11 cellular contexts compared by ENCODE assay signal in the genomic region with DNA sequence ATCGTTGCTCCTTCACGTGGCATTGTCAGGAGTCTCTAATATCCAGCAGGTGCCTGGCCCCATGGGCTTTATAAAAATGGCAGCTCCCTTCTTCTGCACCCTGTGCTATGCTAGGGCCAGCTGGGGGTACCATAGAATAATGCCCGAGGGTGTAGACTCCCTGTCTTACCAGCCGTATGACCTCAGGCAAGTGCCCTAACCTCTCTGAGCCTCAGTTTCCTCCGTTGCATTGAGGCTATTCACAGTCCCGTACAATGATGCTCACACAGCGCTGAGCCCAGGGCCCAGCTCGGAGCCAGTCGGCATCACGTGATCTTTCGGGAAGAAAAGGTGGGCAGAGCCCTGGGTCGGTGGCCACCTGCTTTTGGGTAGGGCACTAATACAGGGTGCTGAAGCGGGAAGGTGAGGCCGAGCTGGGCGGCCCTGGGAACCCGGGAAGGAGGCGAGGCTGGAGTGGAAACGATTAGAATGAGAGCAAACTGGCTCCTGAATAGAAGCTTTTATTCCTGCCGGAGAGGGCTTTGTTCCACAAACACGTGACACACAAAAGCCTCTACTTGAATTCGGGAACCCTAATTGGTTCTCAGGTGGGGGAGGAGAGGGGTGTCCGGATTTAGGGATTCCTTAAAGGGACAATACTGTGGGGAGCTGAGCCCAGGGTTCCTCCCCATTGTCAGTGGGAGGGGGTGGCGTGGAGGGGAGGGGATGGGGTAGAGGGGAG. TPM values are rescaled to one million over a fixed set of nuclear protein-coding genes. Genes with fewer than 3 reads are reported as not detected.
DNase-seq lines count a peak whose midpoint lies in the region; TF ChIP-seq lines count a peak whose summit lies in the region.
"Had no signal": no experiment of that assay in that cellular context is flagged by ENCODE, and none has a peak within 500 bp of the region (broad histone marks: within the 10 kb centered on the region; RNA-seq: fewer than 3 reads in every experiment).

No MANE protein-coding gene starts in this region.

- H3K23ac ChIP-seq in mesendoderm (ENCODE audit: low read length), result no peak overlapping the region

- peak overlapping the region; percentile 83 to 99 (median 97) for H3K27ac Mint-ChIP-seq in brain
- H3K27ac Mint-ChIP-seq: activated CD4-positive, alpha-beta T cell treated with anti-CD3 and anti-CD28 coated beads for 36 hours; activated naive CD8-positive, alpha-beta T cell treated with anti-CD3 and anti-CD28 coated beads, Interleukin-2, amount 10 ng/mL, durations not matched to agents 7 days and 5 days had no signal

- CTCF ChIA-PET in HEK293T (lab: Yijun Ruan, JAX), result no interaction called here

- H3K9ac ChIP-seq in mesendoderm (ENCODE audit: low read length), result peak overlapping the region; percentile 27

- H3K79me1 ChIP-seq in mesendoderm (ENCODE audit: low read length), result no peaks in the 10 kb centered on the region

- H3K27me3 Mint-ChIP-seq in brain, result no peaks in the 10 kb centered on the region

- H3K4ac ChIP-seq in mesendoderm (ENCODE audit: low read depth, low read length), result no peak overlapping the region

- H2BK120ac ChIP-seq in mesendoderm (ENCODE audit: low read depth, low read length), result no peak overlapping the region

- H3K4me3 ChIP-seq in mesendoderm (ENCODE audit: low read length), result peak overlapping the region; percentile 32
- H3K4me3 ChIP-seq: lung had no signal

- no peaks in the 10 kb centered on the region for H3K79me2 ChIP-seq in mesendoderm (ENCODE audit: control insufficient read depth, insufficient read depth, low read length)

- H3K4me3 Mint-ChIP-seq in brain, result peak overlapping the region; percentile 63 to 81 (median 77)
- H3K4me3 Mint-ChIP-seq: activated CD4-positive, alpha-beta T cell treated with anti-CD3 and anti-CD28 coated beads for 36 hours; activated naive CD8-positive, alpha-beta T cell treated with anti-CD3 and anti-CD28 coated beads, Interleukin-2, amount 10 ng/mL, durations not matched to agents 7 days and 5 days had no signal

- no peak overlapping the region for H3K18ac ChIP-seq in mesendoderm (ENCODE audit: low read length)

- peak overlapping the region; percentile 76 for H3K4me2 ChIP-seq in mesendoderm (ENCODE audit: low read length)

- no peak overlapping the region for H4K8ac ChIP-seq in mesendoderm (ENCODE audit: low read depth, low read length)

- POLR2A ChIA-PET in HEK293T (lab: Yijun Ruan, JAX), result interaction anchor here (0.9 kb wide), 1 partner anchor 97 kb away, joined by 3 read pairs; a partner anchor contains a TSS

- H3K56ac ChIP-seq in mesendoderm (ENCODE audit: low read length), result peak overlapping the region; percentile 86

- no peaks in the 10 kb centered on the region for H3K36me3 Mint-ChIP-seq in brain
- H3K36me3 Mint-ChIP-seq: activated naive CD8-positive, alpha-beta T cell treated with anti-CD3 and anti-CD28 coated beads, Interleukin-2, amount 10 ng/mL, durations not matched to agents 7 days and 5 days had no signal

- WGBS in mesendoderm (ENCODE audit: extremely low coverage, insufficient coverage, low lambda C conversion rate), result no CpG with 5 or more reads among the region's 23 CpGs

- no peaks in the 10 kb centered on the region for H3K27me3 ChIP-seq in mesendoderm (ENCODE audit: insufficient read depth, low read length, poor library complexity)

- TF ChIP-seq CTCF in brain (conservative IDR thresholded peaks at IDR 0.05), result no peak

- H3K36me3 ChIP-seq in mesendoderm (ENCODE audit: control insufficient read depth, insufficient read depth, low read length), result no peaks in the 10 kb centered on the region

- H4K5ac ChIP-seq in mesendoderm (ENCODE audit: low read length), result no peak overlapping the region

- peaks cover 42% of the 10 kb centered on the region for H3K4me1 Mint-ChIP-seq in brain
- H3K4me1 Mint-ChIP-seq: activated CD4-positive, alpha-beta T cell treated with anti-CD3 and anti-CD28 coated beads for 36 hours; activated naive CD8-positive, alpha-beta T cell treated with anti-CD3 and anti-CD28 coated beads, Interleukin-2, amount 10 ng/mL, durations not matched to agents 7 days and 5 days had no signal

- peak; percentile 39 for DNase-seq in COR-L47 (lab: John Stamatoyannopoulos, UW)
- DNase-seq in NCI-H1436 treated with DMSO at 0.1 percent for 48 hours (lab: John Stamatoyannopoulos, UW), result peak; percentile 57
- DNase-seq in mesendoderm, result peak; percentile 75
- no peak for DNase-seq in dermis blood vessel endothelial cell
- no peak for DNase-seq in HEK293T (ENCODE audit: extremely low spot score)
- DNase-seq in activated CD8-positive, alpha-beta memory T cell treated with anti-CD3 and anti-CD28 coated beads, Interleukin-2, amount 50 U/mL, for 4 hours, result no peak
- DNase-seq in activated T-cell treated with anti-CD3 and anti-CD28 coated beads, Interleukin-2, amount 50 U/mL, for 1 hour, result no peak
- DNase-seq: activated CD4-positive, alpha-beta T cell treated with anti-CD3 and anti-CD28 coated beads for 36 hours; activated naive CD8-positive, alpha-beta T cell treated with anti-CD3 and anti-CD28 coated beads, Interleukin-2, amount 10 ng/mL, durations not matched to agents 7 days and 5 days had no signal

- peaks cover 0 to 4% (median 0%) of the 10 kb centered on the region in 5 experiments for H3K9me3 Mint-ChIP-seq in brain
- H3K9me3 Mint-ChIP-seq: activated naive CD8-positive, alpha-beta T cell treated with anti-CD3 and anti-CD28 coated beads, Interleukin-2, amount 10 ng/mL, durations not matched to agents 7 days and 5 days had no signal

- H2BK5ac ChIP-seq in mesendoderm (ENCODE audit: low read length), result no peak overlapping the region

- H3K4me1 ChIP-seq in mesendoderm (ENCODE audit: control insufficient read depth, low read depth, low read length), result no peaks in the 10 kb centered on the region

- no peak overlapping the region for H2AK5ac ChIP-seq in mesendoderm (ENCODE audit: low read length)

- H3K27ac ChIP-seq in mesendoderm (ENCODE audit: low read depth, low read length), result no peak overlapping the region

- no peak overlapping the region for H2BK15ac ChIP-seq in mesendoderm (replicated peaks; ENCODE audit: low read depth)

TF ChIP-seq in HEK293T, 16 proteins besides CTCF, POLR2A, EP300 and RAD21:
- TF ChIP-seq TARDBP (IDR thresholded peaks at IDR 0.05), result no peak

RNA-seq across cellular contexts. Expression of a gene that starts 19.9 kb away (rescaled TPM):
- 69.7 TPM for polyA plus RNA-seq in brain (ENCODE audit: insufficient read depth, low read depth, low replicate concordance)
- 30.8 TPM for polyA plus RNA-seq in mesendoderm (2013, experiment 1 of 2)
- polyA plus RNA-seq in mesendoderm (2013, experiment 2 of 2), result 29.9 TPM
- total RNA-seq in dermis blood vessel endothelial cell, result not detected in 2 replicates
- total RNA-seq: activated naive CD8-positive, alpha-beta T cell treated with anti-CD3 and anti-CD28 coated beads, Interleukin-2, amount 10 ng/mL, durations not matched to agents 7 days and 5 days had no signal

RNA-seq across cellular contexts. Expression of a gene that starts 49.0 kb away (rescaled TPM):
- 1,091 TPM for polyA plus RNA-seq in brain (ENCODE audit: insufficient read depth, low read depth, low replicate concordance)
- polyA plus RNA-seq in mesendoderm (2013, experiment 1 of 2), result 833 TPM
- polyA plus RNA-seq in mesendoderm (2013, experiment 2 of 2), result 817 TPM
- total RNA-seq in dermis blood vessel endothelial cell, result 363 and 658 TPM in 2 replicates

RNA-seq across cellular contexts. Expression of a gene that starts 57.3 kb away (rescaled TPM):
- polyA plus RNA-seq in brain (ENCODE audit: insufficient read depth, low read depth, low replicate concordance), result 10.9 TPM
- 86.2 TPM for polyA plus RNA-seq in mesendoderm (2013, experiment 1 of 2)
- polyA plus RNA-seq in mesendoderm (2013, experiment 2 of 2), result 85.3 TPM
- total RNA-seq in dermis blood vessel endothelial cell, result 35.6 and 40.0 TPM in 2 replicates

RNA-seq across cellular contexts. Expression of a gene that starts 57.4 kb away (rescaled TPM):
- polyA plus RNA-seq in brain (ENCODE audit: insufficient read depth, low read depth, low replicate concordance), result 25.4 TPM
- 21.1 TPM for polyA plus RNA-seq in mesendoderm (2013, experiment 1 of 2)
- 21.0 TPM for polyA plus RNA-seq in mesendoderm (2013, experiment 2 of 2)
- total RNA-seq in dermis blood vessel endothelial cell, result 26.2 and 26.9 TPM in 2 replicates

Comparison
In these comparisons a context has a peak if more than half of its experiments do, and no peak if none do; other contexts are left out.
1. DNase-seq: peak in COR-L47 (single experiment), NCI-H1436 treated with DMSO at 0.1 percent for 48 hours (single experiment) and mesendoderm (single experiment); none in dermis blood vessel endothelial cell (single experiment), HEK293T (single experiment), activated CD8-positive, alpha-beta memory T cell treated with anti-CD3 and anti-CD28 coated beads, Interleukin-2, amount 50 U/mL, for 4 hours (single experiment) and activated T-cell treated with anti-CD3 and anti-CD28 coated beads, Interleukin-2, amount 50 U/mL, for 1 hour (single experiment).